ENCODE assay signal across 21 cellular contexts in the genomic region with DNA sequence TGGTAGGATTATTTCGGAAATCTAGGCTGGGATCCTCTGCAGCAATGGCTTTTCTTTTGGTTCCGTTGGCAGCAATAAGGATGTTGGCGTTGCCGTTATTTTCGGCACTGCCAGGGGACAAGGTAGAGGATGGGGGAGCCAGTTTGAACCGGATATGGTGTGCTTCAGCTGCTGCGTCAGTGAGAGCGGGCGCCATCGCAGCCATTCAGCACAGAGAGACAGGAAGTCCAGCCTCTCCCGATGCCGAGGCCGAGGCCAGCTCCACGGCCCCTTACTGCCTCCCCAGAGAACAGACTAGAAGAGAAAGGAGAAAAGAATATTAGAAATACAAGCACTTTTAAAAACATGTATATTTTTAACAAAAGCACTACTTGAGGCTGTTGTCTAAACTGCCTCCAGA. TPM values are rescaled to one million over a fixed set of nuclear protein-coding genes. Genes with fewer than 3 reads are reported as not detected.
DNase-seq lines count a peak whose midpoint lies in the region; ATAC-seq lines count a peak whose summit lies in the region.
"Had no signal": no experiment of that assay in that cellular context is flagged by ENCODE, and none has a peak within 500 bp of the region (broad histone marks: within the 10 kb centered on the region; RNA-seq: fewer than 3 reads in every experiment).

No MANE protein-coding gene starts in this region.

- H3K27ac ChIP-seq in CD4-positive, alpha-beta memory T cell (ENCODE audit: low read depth, low read length) = peak overlapping the region; percentile 36
- H3K27ac ChIP-seq in naive thymus-derived CD4-positive, alpha-beta T cell (ENCODE audit: low read depth, low read length) = no peak overlapping the region
- H3K27ac ChIP-seq: A549, BLaER1 had no signal

- no peak for DNase-seq in activated CD4-positive, alpha-beta T cell treated with anti-CD3 and anti-CD28 coated beads, Interleukin-2, amount 10 ng/mL, durations not matched to agents 7 days and 5 days
- no peak for DNase-seq in activated CD4-positive, alpha-beta T cell treated with anti-CD3 and anti-CD28 coated beads, Interleukin-2, amount 50 U/mL, for 48 hours
- peak in 1 of 5 donors; percentile 42 for DNase-seq in CD4-positive, alpha-beta memory T cell
- no peak for DNase-seq in naive thymus-derived CD4-positive, alpha-beta T cell
- DNase-seq in SHP77 (lab: John Stamatoyannopoulos, UW) = no peak
- DNase-seq in NCI-H2227 (lab: John Stamatoyannopoulos, UW; ENCODE audit: unreplicated experiment) = no peak
- no peak for DNase-seq in OCI-M2 (lab: John Stamatoyannopoulos, UW; ENCODE audit: unreplicated experiment)
- DNase-seq: activated CD4-positive, alpha-beta T cell treated with anti-CD3 and anti-CD28 coated beads for 1 hour; activated T-cell treated with anti-CD3 and anti-CD28 coated beads, Interleukin-2, amount 50 U/mL, for 4 hours; aorta; NCI-H1105 treated with DMSO at 0.1 percent for 48 hours; NCI-H2107; NCI-H524 treated with DMSO at 0.1 percent for 48 hours; retina; stimulated activated CD4-positive, alpha-beta T cell treated with anti-CD3 and anti-CD28 coated beads, Interleukin-15, amount 100 ng/mL, for 24 hours; stimulated activated naive B cell treated with anti-CD40 and anti-IgM and Interleukin-4, amounts not matched to agents 10 μg/mL and 1 μg/mL and 100 μg/mL, for 72 hours; T-helper 9 cell had no signal

- H3K36me3 Mint-ChIP-seq in activated CD4-positive, alpha-beta T cell treated with anti-CD3 and anti-CD28 coated beads, Interleukin-2, amount 10 ng/mL, durations not matched to agents 7 days and 5 days (ENCODE audit: low read depth) = peaks cover 46% of the 10 kb centered on the region
- peaks cover 30 to 61% of the 10 kb centered on the region in 2 donors for H3K36me3 Mint-ChIP-seq in CD4-positive, alpha-beta memory T cell
- H3K36me3 Mint-ChIP-seq in activated T-helper 17 cell treated with anti-CD3 and anti-CD28 coated beads, Interleukin-2, amount 50 U/mL, for 72 hours (ENCODE audit: low read depth) = peaks cover 66% of the 10 kb centered on the region
- H3K36me3 Mint-ChIP-seq in naive thymus-derived CD4-positive, alpha-beta T cell = peaks cover 12 to 46% (median 25%) of the 10 kb centered on the region in 5 donors

- H3K27ac Mint-ChIP-seq in activated CD4-positive, alpha-beta T cell treated with anti-CD3 and anti-CD28 coated beads, Interleukin-2, amount 10 ng/mL, durations not matched to agents 7 days and 5 days = peak overlapping the region; percentile 69
- peak overlapping the region; percentile 6 to 91 (median 86) for H3K27ac Mint-ChIP-seq in CD4-positive, alpha-beta memory T cell
- peak overlapping the region; percentile 16 for H3K27ac Mint-ChIP-seq in activated T-helper 17 cell treated with anti-CD3 and anti-CD28 coated beads, Interleukin-2, amount 50 U/mL, for 72 hours
- peak overlapping the region; percentile 41 to 91 (median 86) for H3K27ac Mint-ChIP-seq in naive thymus-derived CD4-positive, alpha-beta T cell
- H3K27ac Mint-ChIP-seq: type B pancreatic cell had no signal

- no peaks in the 10 kb centered on the region for H3K27me3 ChIP-seq in CD4-positive, alpha-beta memory T cell (ENCODE audit: insufficient read depth, low read length)
- H3K27me3 ChIP-seq in naive thymus-derived CD4-positive, alpha-beta T cell (ENCODE audit: control insufficient read depth in 2 of 2, insufficient read depth in 2 of 2, low read length in 2 of 2) = no peaks in the 10 kb centered on the region
- H3K27me3 ChIP-seq: BLaER1 had no signal

- peaks cover 97% of the 10 kb centered on the region for H3K4me1 ChIP-seq in CD4-positive, alpha-beta memory T cell (ENCODE audit: insufficient read depth, low read length)
- H3K4me1 ChIP-seq in naive thymus-derived CD4-positive, alpha-beta T cell (ENCODE audit: control insufficient read depth in 2 of 2, insufficient read depth in 2 of 2, low read length in 2 of 2) = peaks cover 45 to 69% of the 10 kb centered on the region in 2 donors

- peaks cover 58% of the 10 kb centered on the region for H3K4me1 Mint-ChIP-seq in activated CD4-positive, alpha-beta T cell treated with anti-CD3 and anti-CD28 coated beads, Interleukin-2, amount 10 ng/mL, durations not matched to agents 7 days and 5 days
- H3K4me1 Mint-ChIP-seq in CD4-positive, alpha-beta memory T cell = peaks cover 65 to 100% (median 85%) of the 10 kb centered on the region in 4 donors
- peaks cover 52% of the 10 kb centered on the region for H3K4me1 Mint-ChIP-seq in activated T-helper 17 cell treated with anti-CD3 and anti-CD28 coated beads, Interleukin-2, amount 50 U/mL, for 72 hours
- H3K4me1 Mint-ChIP-seq in naive thymus-derived CD4-positive, alpha-beta T cell = peaks cover 61 to 100% (median 96%) of the 10 kb centered on the region in 7 donors

- no peaks in the 10 kb centered on the region for H3K9me3 ChIP-seq in CD4-positive, alpha-beta memory T cell (ENCODE audit: control insufficient read depth in 1 of 2, low read length in 2 of 2)
- no peaks in the 10 kb centered on the region for H3K9me3 ChIP-seq in naive thymus-derived CD4-positive, alpha-beta T cell (ENCODE audit: control insufficient read depth in 2 of 3, low read length in 3 of 3)
- H3K9me3 ChIP-seq: A549, BLaER1 had no signal

- peaks cover 33% of the 10 kb centered on the region for H3K36me3 ChIP-seq in CD4-positive, alpha-beta memory T cell (ENCODE audit: insufficient read depth, low read length)
- H3K36me3 ChIP-seq in naive thymus-derived CD4-positive, alpha-beta T cell (ENCODE audit: control insufficient read depth in 2 of 3, insufficient read depth in 3 of 3, low read length in 3 of 3) = peaks cover 4 to 29% (median 18%) of the 10 kb centered on the region in 3 experiments

- no peak overlapping the region for H3K4me3 ChIP-seq in CD4-positive, alpha-beta memory T cell (ENCODE audit: low read length in 2 of 2)
- H3K4me3 ChIP-seq in naive thymus-derived CD4-positive, alpha-beta T cell (ENCODE audit: low read length) = no peak overlapping the region
- H3K4me3 ChIP-seq: A549, BLaER1 had no signal

- POLR2A ChIA-PET in activated CD4-positive, alpha-beta T cell treated with anti-CD3 and anti-CD28 coated beads, Interleukin-2, amount 10 ng/mL, durations not matched to agents 7 days and 5 days (lab: Charles Lee) = no interaction called here
- POLR2A ChIA-PET in CD4-positive, alpha-beta memory T cell (lab: Charles Lee; ENCODE audit: partially characterized antibody) = interaction anchor here (1.9 to 3.6 kb wide), 3 partner anchors 10 to 15 kb away, joined by 6 to 15 read pairs (median 7); no protein-coding TSS in a partner anchor
- POLR2A ChIA-PET in naive thymus-derived CD4-positive, alpha-beta T cell (lab: Charles Lee) = interaction anchor here (1.4 to 2.1 kb wide), 3 partner anchors 16 to 27 kb away, joined by 4 to 7 read pairs (median 5); partner anchors contain the start of gene KANSL1

- H3K4me3 Mint-ChIP-seq in activated CD4-positive, alpha-beta T cell treated with anti-CD3 and anti-CD28 coated beads, Interleukin-2, amount 10 ng/mL, durations not matched to agents 7 days and 5 days = no peak overlapping the region
- H3K4me3 Mint-ChIP-seq in CD4-positive, alpha-beta memory T cell = peak overlapping the region in 7 of 8 donors; percentile 28 to 76 (median 59)
- peak overlapping the region; percentile 26 for H3K4me3 Mint-ChIP-seq in activated T-helper 17 cell treated with anti-CD3 and anti-CD28 coated beads, Interleukin-2, amount 50 U/mL, for 72 hours
- peak overlapping the region in 9 of 10 donors; percentile 32 to 81 (median 55) for H3K4me3 Mint-ChIP-seq in naive thymus-derived CD4-positive, alpha-beta T cell
- H3K4me3 Mint-ChIP-seq: activated T-cell treated with anti-CD3 and anti-CD28 coated beads, Interleukin-2, amount 50 U/mL, for 4 hours; stimulated activated naive B cell treated with anti-CD40 and anti-IgM and Interleukin-4, amounts not matched to agents 10 μg/mL and 1 μg/mL and 100 μg/mL, for 72 hours; type B pancreatic cell had no signal

- no peaks in the 10 kb centered on the region for H3K9me3 Mint-ChIP-seq in activated CD4-positive, alpha-beta T cell treated with anti-CD3 and anti-CD28 coated beads, Interleukin-2, amount 10 ng/mL, durations not matched to agents 7 days and 5 days
- H3K9me3 Mint-ChIP-seq in CD4-positive, alpha-beta memory T cell = no peaks in the 10 kb centered on the region
- H3K9me3 Mint-ChIP-seq in activated T-helper 17 cell treated with anti-CD3 and anti-CD28 coated beads, Interleukin-2, amount 50 U/mL, for 72 hours = no peaks in the 10 kb centered on the region
- H3K9me3 Mint-ChIP-seq in naive thymus-derived CD4-positive, alpha-beta T cell = no peaks in the 10 kb centered on the region
- H3K9me3 Mint-ChIP-seq: activated T-cell treated with anti-CD3 and anti-CD28 coated beads, Interleukin-2, amount 50 U/mL, for 4 hours; stimulated activated naive B cell treated with anti-CD40 and anti-IgM and Interleukin-4, amounts not matched to agents 10 μg/mL and 1 μg/mL and 100 μg/mL, for 72 hours; type B pancreatic cell had no signal

- intact Hi-C loops in CD4-positive, alpha-beta memory T cell (cut with micrococcal nuclease) = loop anchor here (2.0 kb wide), 1 partner anchor 19 kb away; no protein-coding TSS in a partner anchor
- intact Hi-C loops in naive thymus-derived CD4-positive, alpha-beta T cell (cut with micrococcal nuclease) = loop anchor here in 1 of 2 donors (2.0 kb wide), 2 partner anchors 13 to 21 kb away; partner anchors contain the start of gene KANSL1

- H3K27me3 Mint-ChIP-seq in activated CD4-positive, alpha-beta T cell treated with anti-CD3 and anti-CD28 coated beads, Interleukin-2, amount 10 ng/mL, durations not matched to agents 7 days and 5 days = no peaks in the 10 kb centered on the region
- no peaks in the 10 kb centered on the region for H3K27me3 Mint-ChIP-seq in CD4-positive, alpha-beta memory T cell
- no peaks in the 10 kb centered on the region for H3K27me3 Mint-ChIP-seq in activated T-helper 17 cell treated with anti-CD3 and anti-CD28 coated beads, Interleukin-2, amount 50 U/mL, for 72 hours
- H3K27me3 Mint-ChIP-seq in naive thymus-derived CD4-positive, alpha-beta T cell = no peaks in the 10 kb centered on the region
- H3K27me3 Mint-ChIP-seq: stimulated activated naive B cell treated with anti-CD40 and anti-IgM and Interleukin-4, amounts not matched to agents 10 μg/mL and 1 μg/mL and 100 μg/mL, for 72 hours; type B pancreatic cell had no signal

- CTCF ChIA-PET in activated CD4-positive, alpha-beta T cell treated with anti-CD3 and anti-CD28 coated beads, Interleukin-2, amount 10 ng/mL, durations not matched to agents 7 days and 5 days (lab: Charles Lee) = interaction anchor here (1.3 to 2.2 kb wide), 3 partner anchors 15 to 39 kb away, joined by 3 to 8 read pairs (median 6); partner anchors contain the start of gene KANSL1
- CTCF ChIA-PET in CD4-positive, alpha-beta memory T cell (lab: Charles Lee; ENCODE audit: partially characterized antibody) = interaction anchor here (0.7 to 4.0 kb wide), 8 partner anchors 11 to 110 kb away, joined by 3 to 17 read pairs (median 4); partner anchors contain the start of gene KANSL1
- CTCF ChIA-PET in naive thymus-derived CD4-positive, alpha-beta T cell (lab: Charles Lee) = interaction anchor here (1.3 to 1.7 kb wide), 2 partner anchors 9 to 16 kb away, joined by 6 to 11 read pairs; no protein-coding TSS in a partner anchor

- ATAC-seq in activated T-helper 17 cell treated with anti-CD3 and anti-CD28 coated beads, Interleukin-2, amount 50 U/mL, for 72 hours (replicated peaks) = peak; percentile 52
- no peak for ATAC-seq in naive thymus-derived CD4-positive, alpha-beta T cell
- ATAC-seq: stimulated activated naive B cell treated with anti-CD40 and anti-IgM and Interleukin-4, amounts not matched to agents 10 μg/mL and 1 μg/mL and 100 μg/mL, for 72 hours had no signal

RNA-seq across cellular contexts. Expression of gene KANSL1, which starts 21.3 kb away (rescaled TPM):
- total RNA-seq in activated CD4-positive, alpha-beta T cell treated with anti-CD3 and anti-CD28 coated beads, Interleukin-2, amount 10 ng/mL, durations not matched to agents 7 days and 5 days = 10 to 100 TPM; 85.7 to 97.7 TPM
- total RNA-seq in CD4-positive, alpha-beta memory T cell = 100 to 1,000 TPM; 190 to 206 TPM
- 10 to 100 TPM in 1 of 2 donors, 1 to 10 TPM in 1; 6.7 to 24.3 TPM for polyA plus RNA-seq in CD4-positive, alpha-beta memory T cell
- total RNA-seq in activated T-helper 17 cell treated with anti-CD3 and anti-CD28 coated beads, Interleukin-2, amount 50 U/mL, for 72 hours = 100 to 1,000 TPM in 1 of 2 donors, 10 to 100 TPM in 1; 83.6 to 170 TPM
- 100 to 1,000 TPM; 121 to 230 (median 202) TPM for total RNA-seq in naive thymus-derived CD4-positive, alpha-beta T cell
- polyA plus RNA-seq in naive thymus-derived CD4-positive, alpha-beta T cell = 10 to 100 TPM; 17.4 to 24.0 TPM

Comparison
In these comparisons a context has a peak if more than half of its experiments do, and no peak if none do; other contexts are left out.
1. H3K27ac Mint-ChIP-seq: peak in every context shown above with its lines; median percentile 86 in CD4-positive, alpha-beta memory T cell; 86 in naive thymus-derived CD4-positive, alpha-beta T cell; 69 in activated CD4-positive, alpha-beta T cell treated with anti-CD3 and anti-CD28 coated beads, Interleukin-2, amount 10 ng/mL, durations not matched to agents 7 days and 5 days; 16 in activated T-helper 17 cell treated with anti-CD3 and anti-CD28 coated beads, Interleukin-2, amount 50 U/mL, for 72 hours.